21 cellular contexts compared by ENCODE assay signal in genomic region chr6:126530777-126531176, GRCh38.
A peak's percentile ranks its signal among the peaks of the same experiment; 100 is the strongest.
DNase-seq lines count a peak whose midpoint lies in the region; ATAC-seq, FAIRE-seq and TF ChIP-seq lines count a peak whose summit lies in the region.
"Had no signal": no experiment of that assay in that cellular context is flagged by ENCODE, and none has a peak within 500 bp of the region (broad histone marks: within the 10 kb centered on the region; RNA-seq: fewer than 3 reads in every experiment).

No MANE protein-coding gene starts in this region.

- POLR2A ChIA-PET in GM12878 (lab: Charles Lee): no interaction called here
- POLR2A ChIA-PET in activated CD4-positive, alpha-beta T cell treated with anti-CD3 and anti-CD28 coated beads, Interleukin-2, amount 10 ng/mL, durations not matched to agents 7 days and 5 days (lab: Charles Lee): no interaction called here

- H3K36me3 ChIP-seq in GM12878 (ENCODE audit: control insufficient read depth in 2 of 2, insufficient read depth in 2 of 2, low read length in 1 of 2): no peaks in the 10 kb centered on the region
- H3K36me3 ChIP-seq in small intestine (ENCODE audit: control insufficient read depth in 2 of 2, insufficient read depth in 2 of 2, low read length in 2 of 2): no peaks in the 10 kb centered on the region
- H3K36me3 ChIP-seq: MG63 had no signal

- peaks cover 7% of the 10 kb centered on the region for H3K9me3 Mint-ChIP-seq in natural killer cell treated with Interleukin-12 subunit alpha and Interleukin-12 subunit beta and Interleukin-15 and Interleukin-18, amount 100 ng/mL, for 72 hours
- H3K9me3 Mint-ChIP-seq in activated CD4-positive, alpha-beta T cell treated with anti-CD3 and anti-CD28 coated beads, Interleukin-2, amount 10 ng/mL, durations not matched to agents 7 days and 5 days: no peaks in the 10 kb centered on the region
- H3K9me3 Mint-ChIP-seq: CD14-positive monocyte had no signal

- DNase-seq in GM12878 (ENCODE audit: low read depth, low spot score) (no peak), left colon (no peak), small intestine (peak; percentile 52), NCI-H1436 treated with DMSO at 0.1 percent for 48 hours (lab: John Stamatoyannopoulos, UW) (no peak), H54 (ENCODE audit: insufficient read length, low spot score) (no peak)
- no peak for DNase-seq in natural killer cell treated with Interleukin-12 subunit alpha and Interleukin-12 subunit beta and Interleukin-15 and Interleukin-18, amount 100 ng/mL, for 72 hours (ENCODE audit: low spot score)
- no peak for DNase-seq in activated CD4-positive, alpha-beta T cell treated with anti-CD3 and anti-CD28 coated beads, Interleukin-2, amount 10 ng/mL, durations not matched to agents 7 days and 5 days
- DNase-seq: DMS 273 treated with DMSO at 0.1 percent for 48 hours, DND-41, H7, IMR-90, MG63, NCI-H1092 treated with DMSO at 0.1 percent for 48 hours, NCI-H2081, NCI-H2171 treated with DMSO at 0.1 percent for 48 hours, NCI-H446 treated with DMSO at 0.1 percent for 48 hours, NCI-H748 treated with DMSO at 0.1 percent for 48 hours, Right ventricle myocardium superior had no signal

- TF ChIP-seq EP300 in GM12878 (IDR thresholded peaks at IDR 0.05; ENCODE audit: borderline replicate concordance in 1 of 2, control insufficient read depth in 1 of 2, low read depth in 2 of 2, low read length in 2 of 2): no peak

- ATAC-seq in GM18907 (IDR thresholded peaks at IDR 0.05; ENCODE audit: unreplicated experiment) (peak; percentile 37), GM12878 (peak; percentile 53), left colon (peak; percentile 64)
- ATAC-seq in natural killer cell treated with Interleukin-12 subunit alpha and Interleukin-12 subunit beta and Interleukin-15 and Interleukin-18, amount 100 ng/mL, for 72 hours: no peak

- TF ChIP-seq RAD21 in GM12878 (IDR thresholded peaks at IDR 0.05; ENCODE audit: insufficient read depth, low read depth, low read length): no peak

- H3K9me3 ChIP-seq in GM12878 (replicated peaks; ENCODE audit: control insufficient read depth, insufficient read depth, low read length) (no peaks in the 10 kb centered on the region), small intestine (ENCODE audit: control insufficient read depth, low read depth) (no peaks in the 10 kb centered on the region)
- H3K9me3 ChIP-seq: MG63 had no signal

- no peaks in the 10 kb centered on the region for H3K27me3 Mint-ChIP-seq in natural killer cell treated with Interleukin-12 subunit alpha and Interleukin-12 subunit beta and Interleukin-15 and Interleukin-18, amount 100 ng/mL, for 72 hours
- H3K27me3 Mint-ChIP-seq in activated CD4-positive, alpha-beta T cell treated with anti-CD3 and anti-CD28 coated beads, Interleukin-2, amount 10 ng/mL, durations not matched to agents 7 days and 5 days: no peaks in the 10 kb centered on the region

- no peak overlapping the region for H3K27ac ChIP-seq in GM12878 (ENCODE audit: control insufficient read depth, insufficient read depth)
- no peak overlapping the region for H3K27ac ChIP-seq in small intestine (ENCODE audit: low read depth in 1 of 2, low read length in 1 of 2)
- H3K27ac ChIP-seq: SK-N-MC had no signal

- CTCF ChIA-PET in GM12878 (lab: Yijun Ruan, JAX): interaction anchor here (0.7 kb wide), 2 partner anchors 585 to 1004 kb away, joined by 4 to 6 read pairs; no protein-coding TSS in a partner anchor
- CTCF ChIA-PET in activated CD4-positive, alpha-beta T cell treated with anti-CD3 and anti-CD28 coated beads, Interleukin-2, amount 10 ng/mL, durations not matched to agents 7 days and 5 days (lab: Charles Lee): interaction anchor here (0.7 kb wide), 1 partner anchor 15 kb away, joined by 3 read pairs; no protein-coding TSS in a partner anchor

- H3K4me2 ChIP-seq in GM12878 (ENCODE audit: control insufficient read depth, insufficient read depth): no peak overlapping the region

- no peaks in the 10 kb centered on the region for H4K20me1 ChIP-seq in GM12878 (ENCODE audit: control insufficient read depth, insufficient read depth)

- RAD21 ChIA-PET in GM12878 (lab: Charles Lee; ENCODE audit: unreplicated experiment): interaction anchor here (0.7 kb wide), 1 partner anchor 497 kb away, joined by 3 read pairs; no protein-coding TSS in a partner anchor

- H3K4me1 Mint-ChIP-seq in natural killer cell treated with Interleukin-12 subunit alpha and Interleukin-12 subunit beta and Interleukin-15 and Interleukin-18, amount 100 ng/mL, for 72 hours (ENCODE audit: low read depth in 2 of 2): no peaks in the 10 kb centered on the region
- no peaks in the 10 kb centered on the region for H3K4me1 Mint-ChIP-seq in activated CD4-positive, alpha-beta T cell treated with anti-CD3 and anti-CD28 coated beads, Interleukin-2, amount 10 ng/mL, durations not matched to agents 7 days and 5 days
- H3K4me1 Mint-ChIP-seq: CD14-positive monocyte had no signal

- H3K4me3 ChIP-seq in GM12878 (no peak overlapping the region), small intestine (ENCODE audit: low read depth in 1 of 2, low read length in 2 of 2) (no peak overlapping the region)
- H3K4me3 ChIP-seq: MG63, SK-N-MC had no signal

- FAIRE-seq in GM12878 (lab: Jason Lieb, UNC): no peak
- FAIRE-seq in small intestine (lab: Jason Lieb, UNC): no peak
- FAIRE-seq in H54 (lab: Jason Lieb, UNC): no peak

- H3K4me3 Mint-ChIP-seq in natural killer cell treated with Interleukin-12 subunit alpha and Interleukin-12 subunit beta and Interleukin-15 and Interleukin-18, amount 100 ng/mL, for 72 hours: no peak overlapping the region
- H3K4me3 Mint-ChIP-seq in activated CD4-positive, alpha-beta T cell treated with anti-CD3 and anti-CD28 coated beads, Interleukin-2, amount 10 ng/mL, durations not matched to agents 7 days and 5 days: no peak overlapping the region
- H3K4me3 Mint-ChIP-seq: CD14-positive monocyte had no signal

- no peaks in the 10 kb centered on the region for H3K79me2 ChIP-seq in GM12878 (ENCODE audit: control insufficient read depth, insufficient read depth, low read length)

- in situ Hi-C loops in GM12878 (cut with MboI): no loop called here

- H3K36me3 Mint-ChIP-seq in natural killer cell treated with Interleukin-12 subunit alpha and Interleukin-12 subunit beta and Interleukin-15 and Interleukin-18, amount 100 ng/mL, for 72 hours: no peaks in the 10 kb centered on the region
- H3K36me3 Mint-ChIP-seq in activated CD4-positive, alpha-beta T cell treated with anti-CD3 and anti-CD28 coated beads, Interleukin-2, amount 10 ng/mL, durations not matched to agents 7 days and 5 days (ENCODE audit: low read depth): no peaks in the 10 kb centered on the region
- H3K36me3 Mint-ChIP-seq: CD14-positive monocyte had no signal

- H3K4me1 ChIP-seq in GM12878 (ENCODE audit: control insufficient read depth, insufficient read depth, low read length) (no peaks in the 10 kb centered on the region), small intestine (ENCODE audit: control insufficient read depth in 2 of 2, insufficient read depth in 1 of 2, low read depth in 1 of 2, low read length in 1 of 2) (no peaks in the 10 kb centered on the region)

- no peak overlapping the region for H3K27ac Mint-ChIP-seq in natural killer cell treated with Interleukin-12 subunit alpha and Interleukin-12 subunit beta and Interleukin-15 and Interleukin-18, amount 100 ng/mL, for 72 hours
- no peak overlapping the region for H3K27ac Mint-ChIP-seq in activated CD4-positive, alpha-beta T cell treated with anti-CD3 and anti-CD28 coated beads, Interleukin-2, amount 10 ng/mL, durations not matched to agents 7 days and 5 days
- H3K27ac Mint-ChIP-seq: CD14-positive monocyte had no signal

- intact Hi-C loops in GM12878 (cut with micrococcal nuclease; ENCODE audit: unreplicated experiment) (no loop called here), left colon (cut with DNase I, micrococcal nuclease) (no loop called here)

- H3K27me3 ChIP-seq in GM12878 (replicated peaks in 1 of 2; ENCODE audit: control insufficient read depth in 2 of 2, insufficient read depth in 2 of 2, low read length in 1 of 2): no peaks in the 10 kb centered on the region
- no peaks in the 10 kb centered on the region for H3K27me3 ChIP-seq in small intestine (ENCODE audit: control insufficient read depth in 2 of 2, insufficient read depth in 2 of 2, low read length in 2 of 2)
- H3K27me3 ChIP-seq: MG63 had no signal

- SMC1A ChIA-PET in GM12878 (lab: Charles Lee; ENCODE audit: uncharacterized antibody, unreplicated experiment): interaction anchor here (0.6 to 1.1 kb wide), 4 partner anchors 28 to 221 kb away, joined by 3 to 6 read pairs (median 3); no protein-coding TSS in a partner anchor

- TF ChIP-seq CTCF in GM12878 (IDR thresholded peaks at IDR 0.05 in 2 of 3, conservative IDR thresholded peaks at IDR 0.05 in 1 of 3; ENCODE audit: control insufficient read depth in 2 of 3, extremely low read depth in 1 of 3, insufficient read depth in 1 of 3, low read depth in 3 of 3, low read length in 3 of 3): no peak

- TF ChIP-seq POLR2A in GM12878 (IDR thresholded peaks at IDR 0.05; ENCODE audit: low read depth, low read length) (no peak), H54 (IDR thresholded peaks at IDR 0.05; ENCODE audit: low read depth, low read length) (no peak)

- no peak overlapping the region for H2AFZ ChIP-seq in GM12878 (ENCODE audit: control insufficient read depth, low read depth, low read length)

- no peak overlapping the region for H3K9ac ChIP-seq in GM12878 (ENCODE audit: control insufficient read depth, insufficient read depth, low read length)

- no TSS peak for BruUV-seq in GM12878 (replicated peaks; lab: Mats Ljungman, UMichigan)

TF ChIP-seq in GM12878, 131 proteins besides CTCF, POLR2A, EP300 and RAD21 (continues in another document):
- TF ChIP-seq SIX5 (IDR thresholded peaks at IDR 0.05; ENCODE audit: low read depth, low read length, severe bottlenecking): no peak

Comparison
In these comparisons a context has a peak if more than half of its experiments do, and no peak if none do; other contexts are left out.
1. ATAC-seq: peak in GM18907 (single experiment), GM12878 (single experiment) and left colon (single experiment); none in natural killer cell treated with Interleukin-12 subunit alpha and Interleukin-12 subunit beta and Interleukin-15 and Interleukin-18, amount 100 ng/mL, for 72 hours (0 of 2).